Comparison of ENCODE assay signal across 2 cellular contexts in genomic region chr1:22731924-22732522, GRCh38.
TF ChIP-seq lines count a peak whose summit lies in the region.

No MANE protein-coding gene starts in this region.

TF ChIP-seq in SK-N-SH, 30 proteins besides CTCF, POLR2A, EP300 and RAD21 (continued from another document):
- TF ChIP-seq ZBTB33 (IDR thresholded peaks at IDR 0.05; ENCODE audit: borderline replicate concordance, low read depth) (no peak), CHD2 (IDR thresholded peaks at IDR 0.05; ENCODE audit: low read length, partially characterized antibody) (no peak), GABPA (IDR thresholded peaks at IDR 0.05; ENCODE audit: low read depth) (no peak), POLR2AphosphoS5 (IDR thresholded peaks at IDR 0.05; ENCODE audit: low read depth, low read length) (no peak), TAF1 (IDR thresholded peaks at IDR 0.05; ENCODE audit: borderline replicate concordance, low read depth, low read length) (no peak), YY1 (IDR thresholded peaks at IDR 0.05; ENCODE audit: low read depth) (no peak), RFX5 (IDR thresholded peaks at IDR 0.05; ENCODE audit: low read length) (no peak), RXRA (IDR thresholded peaks at IDR 0.05; ENCODE audit: borderline replicate concordance, low read depth) (no peak), USF2 (IDR thresholded peaks at IDR 0.05; ENCODE audit: borderline replicate concordance, low read depth, low read length) (no peak)
TF ChIP-seq in SK-N-SH: peak in this region for 0.

TF ChIP-seq in SK-N-SH treated with all-trans-retinoic acid at 6 μM for 48 hours, 23 proteins besides CTCF, POLR2A, EP300 and RAD21 (continued from another document):
- TF ChIP-seq POU6F1 (CRISPR knock-in tag; IDR thresholded peaks at IDR 0.05; ENCODE audit: borderline replicate concordance, low read depth) (no peak), ARNTL (CRISPR knock-in tag; IDR thresholded peaks at IDR 0.05; ENCODE audit: borderline replicate concordance, low read depth) (no peak), ESRRG (CRISPR knock-in tag; IDR thresholded peaks at IDR 0.05) (no peak), CSRNP3 (CRISPR knock-in tag; IDR thresholded peaks at IDR 0.05) (no peak)
